Comparison of ENCODE assay signal across 10 cellular contexts in genomic region chr19:2602391-2603181, GRCh38.
DNase-seq lines count a peak whose midpoint lies in the region; ATAC-seq and TF ChIP-seq lines count a peak whose summit lies in the region.
"Had no signal": no experiment of that assay in that cellular context is flagged by ENCODE, and none has a peak within 500 bp of the region (broad histone marks: within the 10 kb centered on the region; RNA-seq: fewer than 3 reads in every experiment).

No MANE protein-coding gene starts in this region.

- H3K4me1 ChIP-seq in stomach: peaks cover 16 to 49% (median 35%) of the 10 kb centered on the region in 4 donors

- peak overlapping the region; percentile 12 to 28 (median 24) for H3K4me3 ChIP-seq in stomach

- peak overlapping the region; percentile 69 for H3K4me3 Mint-ChIP-seq in chondrocyte (ENCODE audit: unreplicated experiment)

- no peak for TF ChIP-seq POLR2A in stomach (IDR thresholded peaks at IDR 0.05)

- TF ChIP-seq EP300 in Ishikawa (IDR thresholded peaks at IDR 0.05; ENCODE audit: borderline replicate concordance) (no peak), stomach (IDR thresholded peaks at IDR 0.05) (peak; percentile 97)

- H3K9me3 Mint-ChIP-seq in chondrocyte (ENCODE audit: low read depth): peaks cover 3% of the 10 kb centered on the region
- H3K9me3 Mint-ChIP-seq: IgD-negative memory B cell, naive B cell had no signal

- WGBS in stomach, 5 donors: 23 to 49% (median 33%) methylated on average over 11 to 23 of the region's 23 CpGs

- peak; percentile 97 for DNase-seq in chondrocyte (ENCODE audit: low spot score)
- peak; percentile 59 to 89 for DNase-seq in left colon
- peak; percentile 77 for DNase-seq in stomach
- DNase-seq in NCI-H1930 (lab: John Stamatoyannopoulos, UW): no peak
- DNase-seq in NCI-H146 treated with DMSO at 0.1 percent for 48 hours (lab: John Stamatoyannopoulos, UW; ENCODE audit: unreplicated experiment): no peak
- DNase-seq: naive B cell had no signal

- TF ChIP-seq CTCF in chondrocyte (IDR thresholded peaks at IDR 0.05) (peak; percentile 38), stomach (IDR thresholded peaks at IDR 0.05) (peak in 1 of 7 experiments; percentile 0)

- no peaks in the 10 kb centered on the region for H3K9me3 ChIP-seq in stomach

- intact Hi-C loops in left colon (cut with DNase I, micrococcal nuclease): no loop called here
- intact Hi-C loops in stomach (cut with DNase I; ENCODE audit: low total_unique reads): no loop called here

- H3K27ac Mint-ChIP-seq in chondrocyte (ENCODE audit: unreplicated experiment): peak overlapping the region; percentile 99

- no peak for TF ChIP-seq RAD21 in Ishikawa (IDR thresholded peaks at IDR 0.05; ENCODE audit: low read depth)

- H3K27me3 Mint-ChIP-seq in chondrocyte (ENCODE audit: low read depth): no peaks in the 10 kb centered on the region
- H3K27me3 Mint-ChIP-seq: IgD-negative memory B cell, naive B cell had no signal

- peaks cover 61% of the 10 kb centered on the region for H3K4me1 Mint-ChIP-seq in chondrocyte (ENCODE audit: low read depth)

- peaks cover 1% of the 10 kb centered on the region for H3K36me3 Mint-ChIP-seq in chondrocyte (ENCODE audit: low read depth)

- H3K36me3 ChIP-seq in stomach: no peaks in the 10 kb centered on the region

- no peaks in the 10 kb centered on the region for H3K27me3 ChIP-seq in stomach

- ATAC-seq in left colon: peak; percentile 85
- no peak for ATAC-seq in HG02571 (IDR thresholded peaks at IDR 0.05; ENCODE audit: unreplicated experiment)
- no peak for ATAC-seq in GM18861 (IDR thresholded peaks at IDR 0.05; ENCODE audit: unreplicated experiment)

- H3K27ac ChIP-seq in stomach: peak overlapping the region; percentile 68 to 94 (median 87)

TF ChIP-seq in Ishikawa, 13 proteins besides CTCF, POLR2A, EP300 and RAD21:
- no peak for TF ChIP-seq CREB1 (IDR thresholded peaks at IDR 0.05; ENCODE audit: low read depth)
- 0 out of 2 replicates have a peak, but pooled peaks have one; percentile 26 for TF ChIP-seq REST (IDR thresholded peaks at IDR 0.05; ENCODE audit: low read depth)
- TF ChIP-seq USF1 (IDR thresholded peaks at IDR 0.05): no peak
- TF ChIP-seq TEAD4 (IDR thresholded peaks at IDR 0.05): peak; percentile 27; the same call in 1 of the 2 replicates
- TF ChIP-seq ZBTB7A (IDR thresholded peaks at IDR 0.05; ENCODE audit: low read depth): no peak
- TF ChIP-seq TCF12 (IDR thresholded peaks at IDR 0.05; ENCODE audit: low read depth): peak; percentile 59
- TF ChIP-seq YY1 (IDR thresholded peaks at IDR 0.05; ENCODE audit: low read depth): no peak
- TF ChIP-seq CEBPB (IDR thresholded peaks at IDR 0.05): no peak
- TF ChIP-seq MAX (IDR thresholded peaks at IDR 0.05): peak; percentile 90
- TF ChIP-seq TAF1 (IDR thresholded peaks at IDR 0.05; ENCODE audit: low read depth): no peak
- TF ChIP-seq NFIC (IDR thresholded peaks at IDR 0.05): no peak
- no peak for TF ChIP-seq FOXM1 (IDR thresholded peaks at IDR 0.05; ENCODE audit: borderline replicate concordance, low read depth)
- TF ChIP-seq EGR1 (IDR thresholded peaks at IDR 0.05): no peak

Comparison
In these comparisons a context has a peak if more than half of its experiments do, and no peak if none do; other contexts are left out.
1. DNase-seq: peak in chondrocyte (single experiment), left colon (2 of 2) and stomach (single experiment); none in NCI-H1930 (0 of 2) and NCI-H146 treated with DMSO at 0.1 percent for 48 hours (single experiment).